In genomic region chr6:137928286-137928685, GRCh38 we compare ENCODE assay signal across 8 cellular contexts.
DNase-seq lines count a peak whose midpoint lies in the region; ATAC-seq lines count a peak whose summit lies in the region.

No MANE protein-coding gene starts in this region.

- CTCF ChIA-PET in activated CD4-positive, alpha-beta memory T cell treated with anti-CD3 and anti-CD28 coated beads for 36 hours (lab: Charles Lee) = interaction anchor here (0.5 to 2.4 kb wide), 6 partner anchors 12 to 128 kb away, joined by 3 to 25 read pairs (median 4); no protein-coding TSS in a partner anchor

- intact Hi-C loops in activated CD4-positive, alpha-beta memory T cell treated with anti-CD3 and anti-CD28 coated beads for 36 hours (cut with micrococcal nuclease) = loop anchor here (1.0 to 5.0 kb wide), 3 partner anchors 12 to 221 kb away; no protein-coding TSS in a partner anchor
- intact Hi-C loops in posterior vena cava (cut with DNase I) = no loop called here

- H3K36me3 ChIP-seq in GM23248 (ENCODE audit: low read depth) = no peaks in the 10 kb centered on the region

- no peaks in the 10 kb centered on the region for H3K36me3 Mint-ChIP-seq in activated CD4-positive, alpha-beta memory T cell treated with anti-CD3 and anti-CD28 coated beads for 36 hours

- WGBS in GM23248 (ENCODE audit: low coverage in 1 of 2, low lambda C conversion rate in 2 of 2, missing lambda C conversion rate in 2 of 2), 2 experiments = 71% methylated on average over 2 of the region's 2 CpGs

- H3K4me2 ChIP-seq in GM23248 (ENCODE audit: unreplicated experiment) = no peak overlapping the region

- peaks cover 46% of the 10 kb centered on the region for H3K4me1 Mint-ChIP-seq in activated CD4-positive, alpha-beta memory T cell treated with anti-CD3 and anti-CD28 coated beads for 36 hours (ENCODE audit: low read depth)

- no peak overlapping the region for H3K27ac ChIP-seq in GM23248

- H3K9me3 Mint-ChIP-seq in activated CD4-positive, alpha-beta memory T cell treated with anti-CD3 and anti-CD28 coated beads for 36 hours = no peaks in the 10 kb centered on the region

- H3F3A ChIP-seq in GM23248 (ENCODE audit: insufficient read depth) = peaks cover 28% of the 10 kb centered on the region

- H3K27ac Mint-ChIP-seq in activated CD4-positive, alpha-beta memory T cell treated with anti-CD3 and anti-CD28 coated beads for 36 hours = peak overlapping the region; percentile 90

- H3K4me3 Mint-ChIP-seq in activated CD4-positive, alpha-beta memory T cell treated with anti-CD3 and anti-CD28 coated beads for 36 hours = peak overlapping the region; percentile 65

- peak; percentile 43 for DNase-seq in activated CD4-positive, alpha-beta memory T cell treated with anti-CD3 and anti-CD28 coated beads for 36 hours
- peak; percentile 25 for DNase-seq in putamen (ENCODE audit: low spot score)
- DNase-seq in posterior vena cava (ENCODE audit: low spot score) = no peak
- DNase-seq in NCI-H2107 treated with DMSO at 0.1 percent for 48 hours (lab: John Stamatoyannopoulos, UW; ENCODE audit: unreplicated experiment) = no peak
- DNase-seq in GM23248 = no peak
- no peak for DNase-seq in HuH-7.5 (ENCODE audit: low spot score)

- no peaks in the 10 kb centered on the region for H3K27me3 ChIP-seq in GM23248 (replicated peaks; ENCODE audit: insufficient read depth)

- no peak overlapping the region for H3K9ac ChIP-seq in GM23248

- H3K9me2 ChIP-seq in GM23248 (ENCODE audit: insufficient read depth) = no peaks in the 10 kb centered on the region

- in situ Hi-C loops in GM23248 (cut with MboI) = no loop called here

- POLR2A ChIA-PET in activated CD4-positive, alpha-beta memory T cell treated with anti-CD3 and anti-CD28 coated beads for 36 hours (lab: Charles Lee) = interaction anchor here (1.0 to 3.1 kb wide), 6 partner anchors 11 to 231 kb away, joined by 3 to 27 read pairs (median 4); no protein-coding TSS in a partner anchor

- peak; percentile 37 for ATAC-seq in GM18868 (IDR thresholded peaks at IDR 0.05; ENCODE audit: unreplicated experiment)
- peak; percentile 23 for ATAC-seq in HG03097 (IDR thresholded peaks at IDR 0.05; ENCODE audit: low FRiP score, unreplicated experiment)

- no peaks in the 10 kb centered on the region for H3K79me2 ChIP-seq in GM23248 (ENCODE audit: insufficient read depth)

- H3K4me1 ChIP-seq in GM23248 (ENCODE audit: insufficient read depth) = peaks cover 49% of the 10 kb centered on the region

- H3K27me3 Mint-ChIP-seq in activated CD4-positive, alpha-beta memory T cell treated with anti-CD3 and anti-CD28 coated beads for 36 hours = no peaks in the 10 kb centered on the region

- H3K9me3 ChIP-seq in GM23248 (ENCODE audit: low read depth) = no peaks in the 10 kb centered on the region

- no peak overlapping the region for H3K4me3 ChIP-seq in GM23248

- no peaks in the 10 kb centered on the region for H4K20me1 ChIP-seq in GM23248 (ENCODE audit: insufficient read depth)

- H2AFZ ChIP-seq in GM23248 = no peak overlapping the region

Comparison
In these comparisons a context has a peak if more than half of its experiments do, and no peak if none do; other contexts are left out.
1. DNase-seq: peak in activated CD4-positive, alpha-beta memory T cell treated with anti-CD3 and anti-CD28 coated beads for 36 hours (single experiment) and putamen (single experiment); none in posterior vena cava (single experiment), NCI-H2107 treated with DMSO at 0.1 percent for 48 hours (single experiment), GM23248 (single experiment) and HuH-7.5 (single experiment).